Comparison of ENCODE assay signal across 8 cellular contexts in genomic region chr2:197293252-197294007, GRCh38. TPM values are rescaled to one million over a fixed set of nuclear protein-coding genes. Genes with fewer than 3 reads are reported as not detected.
DNase-seq lines count a peak whose midpoint lies in the region; ATAC-seq and TF ChIP-seq lines count a peak whose summit lies in the region.

No MANE protein-coding gene starts in this region.

- no peak overlapping the region for H3K4me3 ChIP-seq in hepatocyte

- ATAC-seq in GM19467 (IDR thresholded peaks at IDR 0.05; ENCODE audit: unreplicated experiment) = peak; percentile 29

- DNase-seq in Ammon's horn (ENCODE audit: low spot score) (peak; percentile 53), NCI-H460 (ENCODE audit: extremely low read depth, low read depth) (peak; percentile 65), epidermal melanocyte (ENCODE audit: insufficient read length, low spot score) (peak; percentile 40), kidney tubule cell (ENCODE audit: low spot score) (no peak), hepatocyte (ENCODE audit: low spot score) (no peak), GM13976 (ENCODE audit: low spot score) (no peak)

- no peak overlapping the region for H3K4me2 ChIP-seq in hepatocyte

- H4K20me1 ChIP-seq in hepatocyte (ENCODE audit: insufficient read depth, poor library complexity, severe bottlenecking) = no peaks in the 10 kb centered on the region

- no peak overlapping the region for H2AFZ ChIP-seq in hepatocyte

- in situ Hi-C loops in GM13976 (cut with MboI; ENCODE audit: low sequenced_read_pairs, unreplicated experiment) = no loop called here

- H3K27ac ChIP-seq in temporal lobe (ENCODE audit: low read depth, low read length) = peak overlapping the region; percentile 13
- H3K27ac ChIP-seq in hepatocyte = no peak overlapping the region

- WGBS in hepatocyte (ENCODE audit: low lambda C conversion rate, missing lambda C conversion rate) = 91% methylated on average over 5 of the region's 5 CpGs

- H3K4me1 ChIP-seq in hepatocyte (ENCODE audit: insufficient read depth) = no peaks in the 10 kb centered on the region

- TF ChIP-seq CTCF in hepatocyte (IDR thresholded peaks at IDR 0.05; ENCODE audit: poor library complexity) (no peak), GM13976 (IDR thresholded peaks at IDR 0.05; ENCODE audit: borderline replicate concordance, control extremely low read depth, extremely low read depth, insufficient read depth, missing control alignments) (no peak)

- H3K9me3 ChIP-seq in hepatocyte (ENCODE audit: low read depth) = no peaks in the 10 kb centered on the region

- no peaks in the 10 kb centered on the region for H3K9me2 ChIP-seq in hepatocyte (replicated peaks; ENCODE audit: insufficient read depth)

- H3K79me2 ChIP-seq in hepatocyte = no peaks in the 10 kb centered on the region

- no peaks in the 10 kb centered on the region for H3K27me3 ChIP-seq in hepatocyte

- no peaks in the 10 kb centered on the region for H3K36me3 ChIP-seq in hepatocyte (replicated peaks; ENCODE audit: insufficient read depth, low read depth)

RNA-seq across cellular contexts. Expression of gene ANKRD44, which starts 17.1 kb away (rescaled TPM):
- 18.4 and 20.8 TPM in 2 replicates for total RNA-seq in NCI-H460 (2014; rRNA removed; shearing (Covaris generic))
- 31.0 and 40.6 TPM in 2 replicates for polyA plus RNA-seq in NCI-H460 (2014; cell fraction: nucleus; rRNA removed)
- total RNA-seq in temporal lobe (74.3 TPM), hepatocyte (5.9 and 7.5 TPM in 2 replicates)
- polyA plus RNA-seq in hepatocyte = 1.7 and 9.1 TPM in 2 replicates

Comparison
In these comparisons a context has a peak if more than half of its experiments do, and no peak if none do; other contexts are left out.
1. DNase-seq: peak in Ammon's horn (single experiment), NCI-H460 (single experiment) and epidermal melanocyte (single experiment); none in kidney tubule cell (single experiment), hepatocyte (single experiment) and GM13976 (single experiment).